In genomic region chr1:44811714-44812151, GRCh38 we compare ENCODE assay signal across 1 cellular context.
A peak's percentile ranks its signal among the peaks of the same experiment; 100 is the strongest.
TF ChIP-seq lines count a peak whose summit lies in the region.

No MANE protein-coding gene starts in this region.

TF ChIP-seq in K562, 482 proteins besides CTCF, POLR2A, EP300 and RAD21:
- TF ChIP-seq FOXK2 (conservative IDR thresholded peaks at IDR 0.05 in 1 of 2, IDR thresholded peaks at IDR 0.05 in 1 of 2; ENCODE audit: low read depth in 2 of 2) (0 out of 4 replicates have a peak, but pooled peaks of 1 of the 2 experiments have one; percentile 7), THRB (CRISPR knock-in tag; conservative IDR thresholded peaks at IDR 0.05) (0 out of 2 replicates have a peak, but pooled peaks have one; percentile 18), SMARCE1 (IDR thresholded peaks at IDR 0.05) (peak; percentile 42; the same call in 1 of the 2 replicates), JUN (IDR thresholded peaks at IDR 0.05; ENCODE audit: borderline replicate concordance, low read depth, low read length) (peak; percentile 28; the same call in 1 of the 2 replicates), JUN (CRISPR knock-in tag; IDR thresholded peaks at IDR 0.05; ENCODE audit: borderline replicate concordance) (no peak), TCF7 (IDR thresholded peaks at IDR 0.05; ENCODE audit: borderline replicate concordance) (no peak), ZNF785 (CRISPR knock-in tag; IDR thresholded peaks at IDR 0.05) (no peak), JUND (IDR thresholded peaks at IDR 0.05; ENCODE audit: borderline replicate concordance, low read depth, low read length) (peak; percentile 76; the same call in 1 of the 2 replicates), JUND (tag; IDR thresholded peaks at IDR 0.05; ENCODE audit: borderline replicate concordance, low read depth, low read length) (peak; percentile 18; the same call in 1 of the 3 replicates), MEF2D (tag; conservative IDR thresholded peaks at IDR 0.05; ENCODE audit: low read depth) (0 out of 2 replicates have a peak, but pooled peaks have one; percentile 18), CHCHD3 (CRISPR knock-in tag; IDR thresholded peaks at IDR 0.05) (no peak), FOSL1 (tag; conservative IDR thresholded peaks at IDR 0.05) (peak; percentile 60), ZNF518B (CRISPR knock-in tag; IDR thresholded peaks at IDR 0.05) (no peak), PHF21A (IDR thresholded peaks at IDR 0.05; ENCODE audit: borderline replicate concordance, low read depth) (0 out of 2 replicates have a peak, but pooled peaks have one; percentile 42), TAL1 (IDR thresholded peaks at IDR 0.05) (no peak), ATF3 (IDR thresholded peaks at IDR 0.05) (peak; percentile 76), ATF3 (CRISPR knock-in tag; conservative IDR thresholded peaks at IDR 0.05) (no peak), CAMTA2 (CRISPR knock-in tag; conservative IDR thresholded peaks at IDR 0.05) (no peak), TFAP4 (CRISPR knock-in tag; IDR thresholded peaks at IDR 0.05; ENCODE audit: borderline replicate concordance) (peak; percentile 15; the same call in 1 of the 2 replicates), SLC30A9 (CRISPR knock-in tag; IDR thresholded peaks at IDR 0.05) (no peak), EGR1 (conservative IDR thresholded peaks at IDR 0.05) (0 out of 2 replicates have a peak, but pooled peaks have one; percentile 38)
- TF ChIP-seq, protein P1, sequence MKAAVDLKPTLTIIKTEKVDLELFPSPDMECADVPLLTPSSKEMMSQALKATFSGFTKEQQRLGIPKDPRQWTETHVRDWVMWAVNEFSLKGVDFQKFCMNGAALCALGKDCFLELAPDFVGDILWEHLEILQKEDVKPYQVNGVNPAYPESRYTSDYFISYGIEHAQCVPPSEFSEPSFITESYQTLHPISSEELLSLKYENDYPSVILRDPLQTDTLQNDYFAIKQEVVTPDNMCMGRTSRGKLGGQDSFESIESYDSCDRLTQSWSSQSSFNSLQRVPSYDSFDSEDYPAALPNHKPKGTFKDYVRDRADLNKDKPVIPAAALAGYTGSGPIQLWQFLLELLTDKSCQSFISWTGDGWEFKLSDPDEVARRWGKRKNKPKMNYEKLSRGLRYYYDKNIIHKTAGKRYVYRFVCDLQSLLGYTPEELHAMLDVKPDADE (conservative IDR thresholded peaks at IDR 0.05; ENCODE audit: control insufficient read depth, low read depth, low read length): peak; percentile 28; the same call in 1 of the 2 replicates
- TF ChIP-seq, protein P2, sequence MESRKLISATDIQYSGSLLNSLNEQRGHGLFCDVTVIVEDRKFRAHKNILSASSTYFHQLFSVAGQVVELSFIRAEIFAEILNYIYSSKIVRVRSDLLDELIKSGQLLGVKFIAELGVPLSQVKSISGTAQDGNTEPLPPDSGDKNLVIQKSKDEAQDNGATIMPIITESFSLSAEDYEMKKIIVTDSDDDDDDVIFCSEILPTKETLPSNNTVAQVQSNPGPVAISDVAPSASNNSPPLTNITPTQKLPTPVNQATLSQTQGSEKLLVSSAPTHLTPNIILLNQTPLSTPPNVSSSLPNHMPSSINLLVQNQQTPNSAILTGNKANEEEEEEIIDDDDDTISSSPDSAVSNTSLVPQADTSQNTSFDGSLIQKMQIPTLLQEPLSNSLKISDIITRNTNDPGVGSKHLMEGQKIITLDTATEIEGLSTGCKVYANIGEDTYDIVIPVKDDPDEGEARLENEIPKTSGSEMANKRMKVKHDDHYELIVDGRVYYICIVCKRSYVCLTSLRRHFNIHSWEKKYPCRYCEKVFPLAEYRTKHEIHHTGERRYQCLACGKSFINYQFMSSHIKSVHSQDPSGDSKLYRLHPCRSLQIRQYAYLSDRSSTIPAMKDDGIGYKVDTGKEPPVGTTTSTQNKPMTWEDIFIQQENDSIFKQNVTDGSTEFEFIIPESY (CRISPR knock-in tag; IDR thresholded peaks at IDR 0.05): 0 out of 2 replicates have a peak, but pooled peaks have one; percentile 19
